ENCODE assay signal across 1 cellular context in genomic region chr2:20185176-20186022, GRCh38.
TF ChIP-seq lines count a peak whose summit lies in the region.

No MANE protein-coding gene starts in this region.

TF ChIP-seq in endothelial cell of umbilical vein, 7 proteins besides CTCF, POLR2A, EP300 and RAD21:
- TF ChIP-seq GATA2 (IDR thresholded peaks at IDR 0.05; ENCODE audit: insufficient read depth, insufficient read length, low read depth, low read length) (no peak), EZH2 (IDR thresholded peaks at IDR 0.05; ENCODE audit: borderline replicate concordance, low read depth, low read length, severe bottlenecking) (no peak), MAX (IDR thresholded peaks at IDR 0.05; ENCODE audit: insufficient read depth, insufficient read length) (no peak), POLR2AphosphoS5 (IDR thresholded peaks at IDR 0.05; ENCODE audit: insufficient read depth, low read depth, low read length) (no peak), FOS (IDR thresholded peaks at IDR 0.05; ENCODE audit: borderline replicate concordance, insufficient read depth, low read length) (no peak), JUN (IDR thresholded peaks at IDR 0.05; ENCODE audit: borderline replicate concordance, insufficient read depth, insufficient read length, low read depth) (no peak), MYC (IDR thresholded peaks at IDR 0.05; ENCODE audit: low read depth, low read length) (no peak)
